Comparison of ENCODE assay signal across 17 cellular contexts in the genomic region with DNA sequence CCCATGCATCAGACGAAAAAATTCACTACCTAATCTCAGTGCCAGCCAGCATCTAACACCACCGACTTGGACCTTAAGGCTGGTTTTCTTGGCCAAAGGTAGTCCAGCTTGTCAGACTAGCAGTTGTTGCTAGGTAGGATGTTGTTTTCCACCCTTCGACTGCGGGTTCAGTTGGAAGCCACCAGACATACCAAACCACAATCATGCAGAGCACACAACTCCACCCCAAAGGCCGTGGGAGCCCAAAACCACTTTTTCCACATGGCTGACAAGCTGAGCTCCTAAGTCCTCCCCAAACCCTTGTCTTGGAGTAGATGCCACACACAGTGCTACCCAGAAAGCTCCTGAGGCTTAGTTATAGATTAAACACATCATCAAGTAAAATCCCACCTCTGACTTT. TPM values are rescaled to one million over a fixed set of nuclear protein-coding genes. Genes with fewer than 3 reads are reported as not detected.
"Had no signal": no experiment of that assay in that cellular context is flagged by ENCODE, and none has a peak within 500 bp of the region (broad histone marks: within the 10 kb centered on the region; RNA-seq: fewer than 3 reads in every experiment).

No MANE protein-coding gene starts in this region.

- H3K9me3 Mint-ChIP-seq: activated naive CD4-positive, alpha-beta T cell treated with anti-CD3 and anti-CD28 coated beads, Interleukin-2, amount 50 U/mL, for 72 hours; T-helper 2 cell treated with Interferon-gamma antibody and Interleukin-4, amounts not matched to agents 5 μg/mL and 100 μg/mL, for 36 hours had no signal

- H3K27me3 Mint-ChIP-seq: effector memory CD8-positive, alpha-beta T cell; natural killer cell treated with Interleukin-12 subunit alpha and Interleukin-12 subunit beta and Interleukin-15 and Interleukin-18, amount 100 ng/mL, for 72 hours had no signal

- DNase-seq: activated effector memory CD4-positive, alpha-beta T cell treated with Interleukin-2 at 50 U/mL for 16 hours; activated T-cell treated with anti-CD3 and anti-CD28 coated beads, Interleukin-2, amount 50 U/mL, for 1 hour; amygdala; effector memory CD8-positive, alpha-beta T cell; hypothalamus; mammary epithelial cell; mucosa of descending colon; occipital lobe; sigmoid colon; stimulated activated CD4-positive, alpha-beta T cell treated with anti-CD3 and anti-CD28 coated beads, Interleukin-12 subunit alpha, Interleukin-12 subunit beta, amount 100 ng/mL, for 4 hours; stimulated activated naive CD4-positive, alpha-beta T cell treated with Interleukin-2 at 50 U/mL for 16 hours; upper lobe of right lung had no signal

- H3K4me3 Mint-ChIP-seq: effector memory CD8-positive, alpha-beta T cell; natural killer cell treated with Interleukin-12 subunit alpha and Interleukin-12 subunit beta and Interleukin-15 and Interleukin-18, amount 100 ng/mL, for 72 hours; T-helper 2 cell treated with Interferon-gamma antibody and Interleukin-4, amounts not matched to agents 5 μg/mL and 100 μg/mL, for 36 hours had no signal

- H3K36me3 Mint-ChIP-seq: activated naive CD4-positive, alpha-beta T cell treated with anti-CD3 and anti-CD28 coated beads, Interleukin-2, amount 50 U/mL, for 72 hours; natural killer cell treated with Interleukin-12 subunit alpha and Interleukin-12 subunit beta and Interleukin-15 and Interleukin-18, amount 100 ng/mL, for 72 hours had no signal

- ATAC-seq: activated naive CD4-positive, alpha-beta T cell treated with anti-CD3 and anti-CD28 coated beads, Interleukin-2, amount 50 U/mL, for 72 hours; effector memory CD8-positive, alpha-beta T cell; mucosa of descending colon; natural killer cell treated with Interleukin-12 subunit alpha and Interleukin-12 subunit beta and Interleukin-15 and Interleukin-18, amount 100 ng/mL, for 72 hours; upper lobe of right lung had no signal

- H3K27ac Mint-ChIP-seq: activated naive CD4-positive, alpha-beta T cell treated with anti-CD3 and anti-CD28 coated beads, Interleukin-2, amount 50 U/mL, for 72 hours; effector memory CD8-positive, alpha-beta T cell; natural killer cell treated with Interleukin-12 subunit alpha and Interleukin-12 subunit beta and Interleukin-15 and Interleukin-18, amount 100 ng/mL, for 72 hours; T-helper 2 cell treated with Interferon-gamma antibody and Interleukin-4, amounts not matched to agents 5 μg/mL and 100 μg/mL, for 36 hours had no signal

- H3K4me3 ChIP-seq: coronary artery, mucosa of descending colon, prostate gland, sigmoid colon, upper lobe of right lung had no signal

RNA-seq across cellular contexts. Expression of a gene that starts 46.8 kb away (rescaled TPM):
- total RNA-seq: activated naive CD4-positive, alpha-beta T cell treated with anti-CD3 and anti-CD28 coated beads, Interleukin-2, amount 50 U/mL, for 72 hours; natural killer cell treated with Interleukin-12 subunit alpha and Interleukin-12 subunit beta and Interleukin-15 and Interleukin-18, amount 100 ng/mL, for 72 hours had no signal
